9 cellular contexts compared by ENCODE assay signal in genomic region chr2:33210626-33211025, GRCh38.
DNase-seq lines count a peak whose midpoint lies in the region; ATAC-seq and TF ChIP-seq lines count a peak whose summit lies in the region.
"Had no signal": no experiment of that assay in that cellular context is flagged by ENCODE, and none has a peak within 500 bp of the region (broad histone marks: within the 10 kb centered on the region; RNA-seq: fewer than 3 reads in every experiment).

No MANE protein-coding gene starts in this region.

- H3K27me3 ChIP-seq in gastroesophageal sphincter (no peaks in the 10 kb centered on the region), rectal smooth muscle tissue (ENCODE audit: control insufficient read depth, insufficient read depth, low read length) (no peaks in the 10 kb centered on the region)

- CTCF ChIA-PET in GM10248 (lab: Yijun Ruan, JAX) = no interaction called here

- H3K9me3 ChIP-seq in gastroesophageal sphincter = no peaks in the 10 kb centered on the region

- peak; percentile 80 for ATAC-seq in gastroesophageal sphincter
- ATAC-seq in GM21423 (IDR thresholded peaks at IDR 0.05; ENCODE audit: unreplicated experiment) = no peak

- H3K9ac ChIP-seq in rectal smooth muscle tissue (ENCODE audit: low read length) = no peak overlapping the region

- WGBS in gastroesophageal sphincter (ENCODE audit: low coverage in 1 of 2), 2 donors = 11 to 13% methylated on average over 3 of the region's 3 CpGs

- TF ChIP-seq POLR2A in gastroesophageal sphincter (IDR thresholded peaks at IDR 0.05) = no peak

- DNase-seq in GM04503 (ENCODE audit: low read depth) (peak; percentile 94), SKM-1 treated with dmso at 0.1 percent for 144 hours (lab: John Stamatoyannopoulos, UW; ENCODE audit: unreplicated experiment) (peak; percentile 69), cortex of kidney (lab: John Stamatoyannopoulos, UW) (no peak), NCI-H748 (lab: John Stamatoyannopoulos, UW; ENCODE audit: unreplicated experiment) (no peak), GM10248 (ENCODE audit: extremely low spot score) (no peak)
- DNase-seq: immature natural killer cell had no signal

- H3K36me3 ChIP-seq in gastroesophageal sphincter (no peaks in the 10 kb centered on the region), rectal smooth muscle tissue (ENCODE audit: control insufficient read depth, insufficient read depth, low read length) (no peaks in the 10 kb centered on the region)

- H3K4me3 ChIP-seq in gastroesophageal sphincter = no peak overlapping the region
- H3K4me3 ChIP-seq in rectal smooth muscle tissue (ENCODE audit: low read length) = no peak overlapping the region

- TF ChIP-seq EP300 in gastroesophageal sphincter (IDR thresholded peaks at IDR 0.05) = no peak

- H3K27ac ChIP-seq in gastroesophageal sphincter = peak overlapping the region; percentile 7 to 68 (median 51)
- H3K27ac ChIP-seq in rectal smooth muscle tissue (ENCODE audit: low read depth, low read length) = peak overlapping the region; percentile 16

- TF ChIP-seq CTCF in gastroesophageal sphincter (IDR thresholded peaks at IDR 0.05) (no peak), GM10248 (IDR thresholded peaks at IDR 0.05; ENCODE audit: control extremely low read depth, extremely low read depth, low read depth, missing control alignments) (no peak)

- H3K4me1 ChIP-seq in gastroesophageal sphincter = peaks cover 13 to 82% (median 20%) of the 10 kb centered on the region in 3 donors
- peaks cover 12% of the 10 kb centered on the region for H3K4me1 ChIP-seq in rectal smooth muscle tissue (ENCODE audit: control insufficient read depth, insufficient read depth, low read length)

- POLR2A ChIA-PET in GM10248 (lab: Yijun Ruan, JAX) = no interaction called here

Comparison
In these comparisons a context has a peak if more than half of its experiments do, and no peak if none do; other contexts are left out.
1. DNase-seq: peak in GM04503 (single experiment) and SKM-1 treated with dmso at 0.1 percent for 144 hours (single experiment); none in cortex of kidney (single experiment), NCI-H748 (single experiment) and GM10248 (single experiment).